In genomic region chr22:32736746-32737145, GRCh38 we compare ENCODE assay signal across 24 cellular contexts.
A peak's percentile ranks its signal among the peaks of the same experiment; 100 is the strongest.
DNase-seq lines count a peak whose midpoint lies in the region; ATAC-seq and TF ChIP-seq lines count a peak whose summit lies in the region.
"Had no signal": no experiment of that assay in that cellular context is flagged by ENCODE, and none has a peak within 500 bp of the region (broad histone marks: within the 10 kb centered on the region; RNA-seq: fewer than 3 reads in every experiment).

No MANE protein-coding gene starts in this region.

- no peak for TF ChIP-seq POLR2A in right lobe of liver (IDR thresholded peaks at IDR 0.05)

- no peak for TF ChIP-seq CTCF in right lobe of liver (IDR thresholded peaks at IDR 0.05)

- no peak overlapping the region for H3K23ac ChIP-seq in trophoblast cell (ENCODE audit: low read length)

- no peak overlapping the region for H4K8ac ChIP-seq in trophoblast cell (ENCODE audit: low read depth, low read length)

- no peak overlapping the region for H3K18ac ChIP-seq in trophoblast cell (ENCODE audit: low read length)

- DNase-seq in left lobe of liver (ENCODE audit: low spot score) (no peak), right lobe of liver (no peak), trophoblast cell (peak; percentile 11 to 83), NCI-H524 treated with DMSO at 0.1 percent for 48 hours (lab: John Stamatoyannopoulos, UW) (no peak), NCI-H748 treated with DMSO at 0.1 percent for 48 hours (lab: John Stamatoyannopoulos, UW) (no peak), NCI-H82 treated with DMSO at 0.1 percent for 48 hours (lab: John Stamatoyannopoulos, UW; ENCODE audit: unreplicated experiment) (no peak)
- DNase-seq: 8988T; ACHN; BE2C; C1 segment of cervical spinal cord; CD4-positive, alpha-beta memory T cell; CD4-positive, CD25-positive, alpha-beta regulatory T cell; CD8-positive, alpha-beta memory T cell; COR-L47; DMS 273 treated with DMSO at 0.1 percent for 48 hours; DMS153; DMS53; DMS79; DND-41; EL; GDM1 had no signal

- no peak overlapping the region for H3K27ac ChIP-seq in right lobe of liver
- peak overlapping the region; percentile 54 for H3K27ac ChIP-seq in trophoblast cell (ENCODE audit: low read depth, low read length)
- H3K27ac ChIP-seq: BLaER1 had no signal

- H3K27me3 ChIP-seq in right lobe of liver (no peaks in the 10 kb centered on the region), trophoblast cell (ENCODE audit: insufficient read depth, low read length) (no peaks in the 10 kb centered on the region)
- H3K27me3 ChIP-seq: BE2C, BLaER1 had no signal

- no peak overlapping the region for H3K9ac ChIP-seq in trophoblast cell (ENCODE audit: low read length)
- H3K9ac ChIP-seq: BLaER1 had no signal

- H3K4me2 ChIP-seq in trophoblast cell (ENCODE audit: low read length), result no peak overlapping the region
- H3K4me2 ChIP-seq: BLaER1 had no signal

- H3K4me3 ChIP-seq in right lobe of liver, result no peak overlapping the region
- no peak overlapping the region for H3K4me3 ChIP-seq in trophoblast cell (ENCODE audit: low read depth, low read length)
- H3K4me3 ChIP-seq: BLaER1, GM12878 had no signal

- no peak overlapping the region for H2AFZ ChIP-seq in trophoblast cell (ENCODE audit: insufficient read depth, low read length, poor library complexity)

- H3K4me1 ChIP-seq in right lobe of liver, result no peaks in the 10 kb centered on the region
- H3K4me1 ChIP-seq in trophoblast cell (ENCODE audit: control insufficient read depth in 1 of 2, insufficient read depth in 2 of 2, low read length in 2 of 2), result peaks cover 23 to 24% of the 10 kb centered on the region in 2 experiments
- H3K4me1 ChIP-seq: BE2C, BLaER1 had no signal

- no peak overlapping the region for H4K91ac ChIP-seq in trophoblast cell (ENCODE audit: low read depth, low read length)

- no peak overlapping the region for H2AK5ac ChIP-seq in trophoblast cell (ENCODE audit: low read length)

- peaks cover 36% of the 10 kb centered on the region for H3K79me1 ChIP-seq in trophoblast cell (ENCODE audit: low read length)

- no peak overlapping the region for H2BK5ac ChIP-seq in trophoblast cell (ENCODE audit: low read depth, low read length, poor library complexity)

- no peak overlapping the region for H4K12ac ChIP-seq in trophoblast cell (ENCODE audit: low read depth, low read length)

- H2BK120ac ChIP-seq in trophoblast cell (ENCODE audit: insufficient read depth, low read length, poor library complexity), result peak overlapping the region; percentile 36

- H3K79me2 ChIP-seq in trophoblast cell (ENCODE audit: control insufficient read depth, insufficient read depth, low read length, poor library complexity), result peaks cover 2% of the 10 kb centered on the region

- H3K4ac ChIP-seq in trophoblast cell (ENCODE audit: low read depth, low read length), result no peak overlapping the region

- H3K9me3 ChIP-seq in right lobe of liver (no peaks in the 10 kb centered on the region), trophoblast cell (ENCODE audit: insufficient read depth, low read depth, low read length) (peaks cover 1% of the 10 kb centered on the region)
- H3K9me3 ChIP-seq: BE2C, BLaER1 had no signal

- 23% methylated on average over 2 of the region's 2 CpGs for WGBS in right lobe of liver (ENCODE audit: insufficient coverage, low coverage, low lambda C conversion rate, missing lambda C conversion rate)
- no CpG with 5 or more reads among the region's 2 CpGs for WGBS in trophoblast cell (ENCODE audit: extremely low coverage, insufficient coverage, insufficient read length)

- ATAC-seq in left lobe of liver (peak; percentile 50), right lobe of liver (peak in 3 of 4 donors; percentile 16 to 41 (median 26)), HG02642 (IDR thresholded peaks at IDR 0.05; ENCODE audit: poor library complexity, unreplicated experiment) (no peak)
- ATAC-seq: GM12878 had no signal

- no peak overlapping the region for H3K14ac ChIP-seq in trophoblast cell (ENCODE audit: low read length)

- H2BK12ac ChIP-seq in trophoblast cell (ENCODE audit: low read length), result peak overlapping the region; percentile 45

- H3K36me3 ChIP-seq in right lobe of liver (no peaks in the 10 kb centered on the region), trophoblast cell (ENCODE audit: control insufficient read depth in 1 of 2, insufficient read depth in 2 of 2, low read length in 2 of 2) (no peaks in the 10 kb centered on the region)
- H3K36me3 ChIP-seq: BE2C, BLaER1 had no signal

- intact Hi-C loops in right lobe of liver (cut with DNase I), result no loop called here

Comparison
In these comparisons a context has a peak if more than half of its experiments do, and no peak if none do; other contexts are left out.
1. DNase-seq: peak in trophoblast cell (2 of 2); none in left lobe of liver (single experiment), right lobe of liver (0 of 3), NCI-H524 treated with DMSO at 0.1 percent for 48 hours (single experiment), NCI-H748 treated with DMSO at 0.1 percent for 48 hours (single experiment) and NCI-H82 treated with DMSO at 0.1 percent for 48 hours (single experiment).